In genomic region chr6:1127597-1128288, GRCh38 we compare ENCODE assay signal across 19 cellular contexts.
"Had no signal": no experiment of that assay in that cellular context is flagged by ENCODE, and none has a peak within 500 bp of the region (broad histone marks: within the 10 kb centered on the region; RNA-seq: fewer than 3 reads in every experiment).

No MANE protein-coding gene starts in this region.

- H3K4me3 ChIP-seq: K562 had no signal

- H3K9me3 ChIP-seq: SK-N-SH had no signal

- H3K9ac ChIP-seq: KMS-11, SK-N-SH had no signal

- H3K4me2 ChIP-seq: KMS-11, SK-N-SH had no signal

- ATAC-seq: K562 had no signal

- H3K27ac ChIP-seq: HL-60, KMS-11 had no signal

- DNase-seq: Kasumi-1, MM.1S, NCI-H1092 treated with DMSO at 0.1 percent for 48 hours, NCI-H1436, NCI-H187, NCI-H2029, NCI-H2081 treated with DMSO at 0.1 percent for 48 hours, NCI-H2171, NCI-H226, NCI-H446, NCI-H510A, NCI-H524 treated with DMSO at 0.1 percent for 48 hours, Right ventricle myocardium superior, RPMI8226, SK-N-SH, SW 1271 had no signal
